Comparison of ENCODE assay signal across 25 cellular contexts in the genomic region with DNA sequence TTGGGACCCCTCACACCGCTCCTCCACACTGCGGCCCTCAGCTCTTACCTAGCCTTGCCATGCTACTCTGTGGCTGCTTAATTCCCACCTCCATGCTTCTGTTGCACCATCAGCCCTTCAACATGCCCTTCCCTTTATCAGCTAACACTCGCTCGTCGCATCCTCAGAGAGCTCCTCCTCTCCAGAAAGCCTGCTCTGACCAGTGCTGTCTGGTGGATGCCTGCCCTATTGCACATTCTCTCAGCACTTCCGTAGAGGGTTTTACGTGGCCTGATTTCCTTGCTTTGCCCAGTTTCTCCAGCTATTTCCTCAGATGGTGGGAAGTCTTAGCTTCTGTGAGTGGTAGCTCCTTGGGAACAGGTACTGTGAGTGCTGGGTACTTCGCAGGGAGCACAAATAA. TPM values are rescaled to one million over a fixed set of nuclear protein-coding genes. Genes with fewer than 3 reads are reported as not detected.
"Had no signal": no experiment of that assay in that cellular context is flagged by ENCODE, and none has a peak within 500 bp of the region (broad histone marks: within the 10 kb centered on the region; RNA-seq: fewer than 3 reads in every experiment).

No MANE protein-coding gene starts in this region.

- H3K4me3 Mint-ChIP-seq: activated CD8-positive, alpha-beta T cell treated with anti-CD3 and anti-CD28 coated beads, Interleukin-2, amount 10 ng/mL, durations not matched to agents 7 days and 5 days; activated naive CD8-positive, alpha-beta T cell; activated T-helper 17 cell treated with anti-CD3 and anti-CD28 coated beads, Interleukin-2, amount 50 U/mL, for 72 hours; nephron; stimulated activated effector memory CD8-positive, alpha-beta T cell treated with anti-CD3 and anti-CD28 coated beads, Interleukin-12 subunit alpha, Interleukin-12 subunit beta, amount 100 ng/mL, for 72 hours; stimulated activated naive CD8-positive, alpha-beta T cell treated with anti-CD3 and anti-CD28 coated beads, Interleukin-15, amount 100 ng/mL, for 72 hours; T-cell; T-helper 2 cell treated with Interferon-gamma antibody and Interleukin-4, amounts not matched to agents 5 μg/mL and 100 μg/mL, for 36 hours had no signal

- H3K9me3 Mint-ChIP-seq: activated T-helper 17 cell treated with anti-CD3 and anti-CD28 coated beads, Interleukin-2, amount 50 U/mL, for 72 hours; nephron; stimulated activated effector memory CD8-positive, alpha-beta T cell treated with anti-CD3 and anti-CD28 coated beads, Interleukin-12 subunit alpha, Interleukin-12 subunit beta, amount 100 ng/mL, for 72 hours; stimulated activated naive CD8-positive, alpha-beta T cell treated with anti-CD3 and anti-CD28 coated beads, Interleukin-15, amount 100 ng/mL, for 72 hours; T-cell; T-helper 2 cell treated with Interferon-gamma antibody and Interleukin-4, amounts not matched to agents 5 μg/mL and 100 μg/mL, for 36 hours had no signal

- H3K36me3 ChIP-seq: adrenal gland, right lobe of liver had no signal

- H3K27me3 ChIP-seq: right lobe of liver, tibial nerve had no signal

- H3K9me3 ChIP-seq: adrenal gland, right lobe of liver, tibial nerve had no signal

- H3K4me1 ChIP-seq: adrenal gland, foreskin keratinocyte, parathyroid adenoma, tibial nerve had no signal

- H3K27me3 Mint-ChIP-seq: stimulated activated naive CD8-positive, alpha-beta T cell treated with anti-CD3 and anti-CD28 coated beads, Interleukin-15, amount 100 ng/mL, for 72 hours had no signal

- DNase-seq: activated CD4-positive, alpha-beta T cell treated with anti-CD3 and anti-CD28 coated beads for 1 hour; activated CD4-positive, alpha-beta T cell treated with anti-CD3 and anti-CD28 coated beads, Interleukin-2, amount 50 U/mL, for 1 hour; activated CD8-positive, alpha-beta T cell treated with anti-CD3 and anti-CD28 coated beads, Interleukin-2, amount 10 ng/mL, durations not matched to agents 7 days and 5 days; activated T-cell treated with anti-CD3 and anti-CD28 coated beads, Interleukin-2, amount 50 U/mL, for 1 hour; adrenal gland; cerebellar nuclear complex; cortex of kidney; foreskin keratinocyte; hippocampal formation; left ventricle myocardium superior; mammary epithelial cell; midbrain; right lobe of liver; stimulated activated CD4-positive, alpha-beta T cell treated with anti-CD3 and anti-CD28 coated beads, Interleukin-1b, Interleukin-23, amount 100 ng/mL, for 48 hours; stimulated activated naive CD8-positive, alpha-beta T cell treated with anti-CD3 and anti-CD28 coated beads, Interleukin-15, amount 100 ng/mL, for 72 hours; T-cell had no signal

- H3K4me1 Mint-ChIP-seq: activated T-helper 17 cell treated with anti-CD3 and anti-CD28 coated beads, Interleukin-2, amount 50 U/mL, for 72 hours; stimulated activated naive CD8-positive, alpha-beta T cell treated with anti-CD3 and anti-CD28 coated beads, Interleukin-15, amount 100 ng/mL, for 72 hours had no signal

- H3K27ac Mint-ChIP-seq: activated CD8-positive, alpha-beta T cell treated with anti-CD3 and anti-CD28 coated beads, Interleukin-2, amount 10 ng/mL, durations not matched to agents 7 days and 5 days; activated naive CD8-positive, alpha-beta T cell; activated T-helper 17 cell treated with anti-CD3 and anti-CD28 coated beads, Interleukin-2, amount 50 U/mL, for 72 hours; nephron; stimulated activated effector memory CD8-positive, alpha-beta T cell treated with anti-CD3 and anti-CD28 coated beads, Interleukin-12 subunit alpha, Interleukin-12 subunit beta, amount 100 ng/mL, for 72 hours; stimulated activated naive CD8-positive, alpha-beta T cell treated with anti-CD3 and anti-CD28 coated beads, Interleukin-15, amount 100 ng/mL, for 72 hours; T-cell; T-helper 2 cell treated with Interferon-gamma antibody and Interleukin-4, amounts not matched to agents 5 μg/mL and 100 μg/mL, for 36 hours had no signal

- H3K36me3 Mint-ChIP-seq: activated naive CD8-positive, alpha-beta T cell; T-cell had no signal

- H3K4me3 ChIP-seq: adrenal gland, right lobe of liver, skin epidermis, tibial nerve had no signal

RNA-seq across cellular contexts. Expression of a gene that starts 10.3 kb away (rescaled TPM):
- total RNA-seq: activated CD8-positive, alpha-beta T cell treated with anti-CD3 and anti-CD28 coated beads, Interleukin-2, amount 10 ng/mL, durations not matched to agents 7 days and 5 days; activated T-helper 17 cell treated with anti-CD3 and anti-CD28 coated beads, Interleukin-2, amount 50 U/mL, for 72 hours; pulmonary artery endothelial cell; tibial nerve had no signal

RNA-seq across cellular contexts. Expression of a gene that starts 12.1 kb away (rescaled TPM):
- total RNA-seq: activated CD8-positive, alpha-beta T cell treated with anti-CD3 and anti-CD28 coated beads, Interleukin-2, amount 10 ng/mL, durations not matched to agents 7 days and 5 days; activated T-helper 17 cell treated with anti-CD3 and anti-CD28 coated beads, Interleukin-2, amount 50 U/mL, for 72 hours; foreskin keratinocyte; mammary epithelial cell; pulmonary artery endothelial cell; T-cell had no signal

RNA-seq across cellular contexts. Expression of a gene that starts 32.0 kb away (rescaled TPM):
- total RNA-seq: activated CD8-positive, alpha-beta T cell treated with anti-CD3 and anti-CD28 coated beads, Interleukin-2, amount 10 ng/mL, durations not matched to agents 7 days and 5 days; activated T-helper 17 cell treated with anti-CD3 and anti-CD28 coated beads, Interleukin-2, amount 50 U/mL, for 72 hours; pulmonary artery endothelial cell; T-cell had no signal
